In genomic region chr6:116667620-116668019, GRCh38 we compare ENCODE assay signal across 7 cellular contexts. TPM values are rescaled to one million over a fixed set of nuclear protein-coding genes. Genes with fewer than 3 reads are reported as not detected.
DNase-seq lines count a peak whose midpoint lies in the region; ATAC-seq and TF ChIP-seq lines count a peak whose summit lies in the region.

No MANE protein-coding gene starts in this region.

- H3K27ac Mint-ChIP-seq in WTC11 = 0 out of 2 replicates have a peak overlapping the region, but pooled peaks have one; percentile 98
- H3K27ac Mint-ChIP-seq in immature natural killer cell = peak overlapping the region; percentile 94 to 99 (median 99)

- H3K27me3 Mint-ChIP-seq in WTC11 (ENCODE audit: low read depth) = peaks cover 7% of the 10 kb centered on the region; the same call in 1 of the 2 replicates
- peaks cover 3 to 8% (median 4%) of the 10 kb centered on the region in 3 donors for H3K27me3 Mint-ChIP-seq in immature natural killer cell (ENCODE audit: low read depth in 3 of 3)

- H3K4me1 Mint-ChIP-seq in WTC11 (peaks cover 15% of the 10 kb centered on the region), immature natural killer cell (peaks cover 44 to 59% of the 10 kb centered on the region in 2 donors)

- H3K4me3 Mint-ChIP-seq in WTC11 = peak overlapping the region; percentile 100
- peak overlapping the region; percentile 97 to 99 (median 99) for H3K4me3 Mint-ChIP-seq in immature natural killer cell

- H3K36me3 Mint-ChIP-seq in WTC11 (no peaks in the 10 kb centered on the region), immature natural killer cell (no peaks in the 10 kb centered on the region)

- TF ChIP-seq CTCF in WTC11 (IDR thresholded peaks at IDR 0.05) = no peak

- 29% methylated on average over 3 of the region's 3 CpGs for WGBS in urinary bladder

- CTCF ChIA-PET in WTC11 (lab: Charles Lee) = interaction anchor here (1.3 kb wide), 1 partner anchor 179 kb away, joined by 3 read pairs; no protein-coding TSS in a partner anchor

- H3K9me3 Mint-ChIP-seq in WTC11 (no peaks in the 10 kb centered on the region), immature natural killer cell (no peaks in the 10 kb centered on the region)

- no peaks in the 10 kb centered on the region for H3K36me3 ChIP-seq in urinary bladder (ENCODE audit: insufficient read depth)

- POLR2A ChIA-PET in WTC11 (lab: Charles Lee) = no interaction called here

- H3K27ac ChIP-seq in urinary bladder (ENCODE audit: low read depth) = no peak overlapping the region

- peak; percentile 28 for ATAC-seq in GM19035 (IDR thresholded peaks at IDR 0.05; ENCODE audit: unreplicated experiment)
- ATAC-seq in HG03520 (IDR thresholded peaks at IDR 0.05; ENCODE audit: unreplicated experiment) = peak; percentile 33
- no peak for ATAC-seq in WTC11

- no peaks in the 10 kb centered on the region for H3K4me1 ChIP-seq in urinary bladder (ENCODE audit: insufficient read depth)

- peak overlapping the region; percentile 72 for H3K4me3 ChIP-seq in urinary bladder (ENCODE audit: low read depth, low read length)

- DNase-seq in WTC11 (ENCODE audit: low spot score) (no peak), immature natural killer cell (no peak), NCI-H526 (lab: John Stamatoyannopoulos, UW) (no peak)
- no peak for DNase-seq in stimulated activated CD4-positive, alpha-beta T cell treated with anti-CD3 and anti-CD28 coated beads, Interleukin-2, amount 100 ng/mL, for 24 hours

TF ChIP-seq in WTC11, 78 proteins besides CTCF, POLR2A, EP300 and RAD21 (continues in another document):
- TF ChIP-seq, protein P1, sequence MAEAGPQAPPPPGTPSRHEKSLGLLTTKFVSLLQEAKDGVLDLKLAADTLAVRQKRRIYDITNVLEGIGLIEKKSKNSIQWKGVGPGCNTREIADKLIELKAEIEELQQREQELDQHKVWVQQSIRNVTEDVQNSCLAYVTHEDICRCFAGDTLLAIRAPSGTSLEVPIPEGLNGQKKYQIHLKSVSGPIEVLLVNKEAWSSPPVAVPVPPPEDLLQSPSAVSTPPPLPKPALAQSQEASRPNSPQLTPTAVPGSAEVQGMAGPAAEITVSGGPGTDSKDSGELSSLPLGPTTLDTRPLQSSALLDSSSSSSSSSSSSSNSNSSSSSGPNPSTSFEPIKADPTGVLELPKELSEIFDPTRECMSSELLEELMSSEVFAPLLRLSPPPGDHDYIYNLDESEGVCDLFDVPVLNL (CRISPR knock-in tag; IDR thresholded peaks at IDR 0.05; ENCODE audit: borderline replicate concordance, low read depth) = no peak
- TF ChIP-seq ATF1 (CRISPR knock-in tag; IDR thresholded peaks at IDR 0.05) (no peak), CREB1 (CRISPR knock-in tag; IDR thresholded peaks at IDR 0.05) (no peak), MAX (CRISPR knock-in tag; IDR thresholded peaks at IDR 0.05) (no peak), TP53 (CRISPR knock-in tag; IDR thresholded peaks at IDR 0.05) (no peak), JAZF1 (CRISPR knock-in tag; IDR thresholded peaks at IDR 0.05) (no peak), HMGA2 (CRISPR knock-in tag; IDR thresholded peaks at IDR 0.05) (no peak), KAT7 (CRISPR knock-in tag; IDR thresholded peaks at IDR 0.05; ENCODE audit: borderline replicate concordance) (no peak), RORB (CRISPR knock-in tag; IDR thresholded peaks at IDR 0.05) (no peak), AFF4 (CRISPR knock-in tag; IDR thresholded peaks at IDR 0.05; ENCODE audit: borderline replicate concordance) (no peak), MLX (CRISPR knock-in tag; IDR thresholded peaks at IDR 0.05) (no peak), NFYB (CRISPR knock-in tag; conservative IDR thresholded peaks at IDR 0.05; ENCODE audit: low read depth) (no peak)
- TF ChIP-seq, protein P2, sequence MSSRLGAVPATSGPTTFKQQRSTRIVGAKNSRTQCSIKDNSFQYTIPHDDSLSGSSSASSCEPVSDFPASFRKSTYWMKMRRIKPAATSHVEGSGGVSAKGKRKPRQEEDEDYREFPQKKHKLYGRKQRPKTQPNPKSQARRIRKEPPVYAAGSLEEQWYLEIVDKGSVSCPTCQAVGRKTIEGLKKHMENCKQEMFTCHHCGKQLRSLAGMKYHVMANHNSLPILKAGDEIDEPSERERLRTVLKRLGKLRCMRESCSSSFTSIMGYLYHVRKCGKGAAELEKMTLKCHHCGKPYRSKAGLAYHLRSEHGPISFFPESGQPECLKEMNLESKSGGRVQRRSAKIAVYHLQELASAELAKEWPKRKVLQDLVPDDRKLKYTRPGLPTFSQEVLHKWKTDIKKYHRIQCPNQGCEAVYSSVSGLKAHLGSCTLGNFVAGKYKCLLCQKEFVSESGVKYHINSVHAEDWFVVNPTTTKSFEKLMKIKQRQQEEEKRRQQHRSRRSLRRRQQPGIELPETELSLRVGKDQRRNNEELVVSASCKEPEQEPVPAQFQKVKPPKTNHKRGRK (CRISPR knock-in tag; IDR thresholded peaks at IDR 0.05; ENCODE audit: borderline replicate concordance) = no peak
- TF ChIP-seq, protein P3, sequence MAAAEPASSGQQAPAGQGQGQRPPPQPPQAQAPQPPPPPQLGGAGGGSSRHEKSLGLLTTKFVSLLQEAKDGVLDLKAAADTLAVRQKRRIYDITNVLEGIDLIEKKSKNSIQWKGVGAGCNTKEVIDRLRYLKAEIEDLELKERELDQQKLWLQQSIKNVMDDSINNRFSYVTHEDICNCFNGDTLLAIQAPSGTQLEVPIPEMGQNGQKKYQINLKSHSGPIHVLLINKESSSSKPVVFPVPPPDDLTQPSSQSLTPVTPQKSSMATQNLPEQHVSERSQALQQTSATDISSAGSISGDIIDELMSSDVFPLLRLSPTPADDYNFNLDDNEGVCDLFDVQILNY (CRISPR knock-in tag; IDR thresholded peaks at IDR 0.05) = no peak

RNA-seq across cellular contexts. Expression of gene ZUP1, which starts 0.9 kb away (rescaled TPM):
- total RNA-seq in WTC11 (2021) (15.5 to 19.4 TPM (median 16.9 TPM) in 3 replicates), urinary bladder (24.0 TPM)
- polyA plus RNA-seq in immature natural killer cell (1 to 10 TPM; 4.2 to 8.5 (median 4.6) TPM), urinary bladder (5.3 TPM)

RNA-seq across cellular contexts. Expression of gene KPNA5, which starts 13.4 kb away (rescaled TPM):
- total RNA-seq in WTC11 (2021) (10.0 to 12.7 TPM (median 12.2 TPM) in 3 replicates), urinary bladder (38.8 TPM)
- polyA plus RNA-seq in immature natural killer cell (10 to 100 TPM in 1 of 3 donors, 1 to 10 TPM in 2; 5.7 to 19.0 (median 8.4) TPM), urinary bladder (5.6 TPM)

RNA-seq across cellular contexts. Expression of gene RSPH4A, which starts 51.3 kb away (rescaled TPM):
- total RNA-seq in WTC11 (2021) = 0.34 to 0.57 TPM (median 0.34 TPM) in 3 replicates
- polyA plus RNA-seq in immature natural killer cell = under 1 TPM in 1 of 3 donors, not detected in 2; 0.11 TPM
- total RNA-seq in urinary bladder = 0.90 TPM
- 0.28 TPM for polyA plus RNA-seq in urinary bladder
